ENCODE assay signal across 30 cellular contexts in the genomic region with DNA sequence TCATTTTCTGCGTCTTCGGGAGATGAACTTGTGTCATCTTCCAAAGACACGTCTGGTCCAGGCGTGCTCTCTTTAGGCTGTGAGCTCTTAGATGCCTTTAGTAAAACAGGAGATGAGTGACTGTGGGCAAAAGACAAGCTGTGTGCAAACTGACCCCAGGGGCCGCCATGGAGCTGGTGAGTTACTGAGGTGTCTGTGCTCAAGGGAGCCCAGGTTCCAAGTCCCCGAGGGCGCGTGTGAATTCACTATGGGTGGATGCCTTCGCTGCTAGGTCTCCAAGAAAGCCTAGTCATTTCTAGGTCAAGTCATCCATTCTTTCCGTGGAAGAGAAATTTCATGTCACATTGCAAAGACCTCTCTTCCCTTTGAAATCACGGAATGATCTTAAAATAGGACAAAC.
"Had no signal": no experiment of that assay in that cellular context is flagged by ENCODE, and none has a peak within 500 bp of the region (broad histone marks: within the 10 kb centered on the region; RNA-seq: fewer than 3 reads in every experiment).

No MANE protein-coding gene starts in this region.

- H2AFZ ChIP-seq: hepatocyte had no signal

- H3K27me3 Mint-ChIP-seq: stimulated activated naive CD8-positive, alpha-beta T cell treated with anti-CD3 and anti-CD28 coated beads, Interleukin-15, Interleukin-2, amounts not matched to agents 100 ng/mL and 50 ng/mL, for 24 hours had no signal

- H3K36me3 Mint-ChIP-seq: naive B cell; stimulated activated naive B cell treated with anti-CD40 and anti-IgM and Interleukin-4, amounts not matched to agents 10 μg/mL and 1 μg/mL and 100 μg/mL, for 72 hours had no signal

- H3K9me3 ChIP-seq: gastrocnemius medialis, heart left ventricle, mucosa of descending colon, ovary, psoas muscle, right lobe of liver, suprapubic skin, transverse colon, upper lobe of right lung, uterus had no signal

- H3K36me3 ChIP-seq: gastrocnemius medialis, ovary, right lobe of liver, suprapubic skin, transverse colon, upper lobe of right lung, uterus had no signal

- DNase-seq: cerebellar nuclear complex; cortex of kidney; effector CD4-positive, alpha-beta T cell; foreskin fibroblast; gastrocnemius medialis; heart left ventricle; mesenchymal stem cell; mucosa of descending colon; naive B cell; occipital lobe; ovary; posterior cingulate gyrus; psoas muscle; retina; right lobe of liver; small intestine; stimulated activated CD4-positive, alpha-beta T cell treated with anti-CD3 and anti-CD28 coated beads, Interleukin-15, amount 100 ng/mL, for 24 hours; stimulated activated CD4-positive, alpha-beta T cell treated with anti-CD3 and anti-CD28 coated beads, Interleukin-2, amount 100 ng/mL, for 48 hours; stimulated activated naive B cell treated with anti-CD40 and anti-IgM and Interleukin-4, amounts not matched to agents 10 μg/mL and 1 μg/mL and 100 μg/mL, for 72 hours; transverse colon; upper lobe of right lung; uterus had no signal

- H3K4me1 ChIP-seq: gastrocnemius medialis, psoas muscle, right lobe of liver, suprapubic skin, transverse colon, upper lobe of right lung, uterus had no signal

- ATAC-seq: esophagus mucosa; heart left ventricle; mucosa of descending colon; psoas muscle; right lobe of liver; stimulated activated naive B cell treated with anti-CD40 and anti-IgM and Interleukin-4, amounts not matched to agents 10 μg/mL and 1 μg/mL and 100 μg/mL, for 72 hours; upper lobe of right lung had no signal

- H3K27me3 ChIP-seq: gastrocnemius medialis, hepatocyte, ovary, right lobe of liver, suprapubic skin, transverse colon, upper lobe of right lung, uterus had no signal

- H3K79me2 ChIP-seq: hepatocyte had no signal

- H3K27ac Mint-ChIP-seq: mesothelial cell of epicardium; naive B cell; nephron; stimulated activated naive B cell treated with anti-CD40 and anti-IgM and Interleukin-4, amounts not matched to agents 10 μg/mL and 1 μg/mL and 100 μg/mL, for 72 hours; stimulated activated naive CD8-positive, alpha-beta T cell treated with anti-CD3 and anti-CD28 coated beads, Interleukin-15, Interleukin-2, amounts not matched to agents 100 ng/mL and 50 ng/mL, for 24 hours had no signal

- H3K4me2 ChIP-seq: hepatocyte had no signal

- H3K27ac ChIP-seq: epithelial cell of prostate, gastrocnemius medialis, heart left ventricle, hepatocyte, ovary, psoas muscle, right lobe of liver, suprapubic skin, transverse colon, upper lobe of right lung, uterus had no signal

- H3K4me3 Mint-ChIP-seq: mesothelial cell of epicardium; nephron; stimulated activated naive B cell treated with anti-CD40 and anti-IgM and Interleukin-4, amounts not matched to agents 10 μg/mL and 1 μg/mL and 100 μg/mL, for 72 hours; stimulated activated naive CD8-positive, alpha-beta T cell treated with anti-CD3 and anti-CD28 coated beads, Interleukin-15, Interleukin-2, amounts not matched to agents 100 ng/mL and 50 ng/mL, for 24 hours had no signal

- H3K4me3 ChIP-seq: gastrocnemius medialis, heart left ventricle, hepatocyte, lung, mucosa of descending colon, ovary, psoas muscle, right lobe of liver, suprapubic skin, transverse colon, upper lobe of right lung, uterus had no signal

- H3K9me3 Mint-ChIP-seq: mesothelial cell of epicardium; naive B cell; nephron; stimulated activated naive B cell treated with anti-CD40 and anti-IgM and Interleukin-4, amounts not matched to agents 10 μg/mL and 1 μg/mL and 100 μg/mL, for 72 hours; stimulated activated naive CD8-positive, alpha-beta T cell treated with anti-CD3 and anti-CD28 coated beads, Interleukin-15, Interleukin-2, amounts not matched to agents 100 ng/mL and 50 ng/mL, for 24 hours had no signal
